In genomic region chr1:59150537-59151386, GRCh38 we compare ENCODE assay signal across 9 cellular contexts.
DNase-seq lines count a peak whose midpoint lies in the region; ATAC-seq, FAIRE-seq and TF ChIP-seq lines count a peak whose summit lies in the region.
"Had no signal": no experiment of that assay in that cellular context is flagged by ENCODE, and none has a peak within 500 bp of the region (broad histone marks: within the 10 kb centered on the region; RNA-seq: fewer than 3 reads in every experiment).

No MANE protein-coding gene starts in this region.

- peaks cover 44% of the 10 kb centered on the region for H3F3A ChIP-seq in GM23248 (ENCODE audit: insufficient read depth)
- H3F3A ChIP-seq in MM.1S (ENCODE audit: insufficient read depth, low read length) = 0 out of 2 replicates have a peak, but pooled peaks cover 5% of the 10 kb centered on the region

- no peaks in the 10 kb centered on the region for H4K20me1 ChIP-seq in GM23248 (ENCODE audit: insufficient read depth)
- no peaks in the 10 kb centered on the region for H4K20me1 ChIP-seq in MM.1S (ENCODE audit: insufficient read depth, low read length)
- no peaks in the 10 kb centered on the region for H4K20me1 ChIP-seq in astrocyte (ENCODE audit: insufficient read depth, low read length)

- H3K9me3 ChIP-seq in GM23248 (ENCODE audit: low read depth) = no peaks in the 10 kb centered on the region
- H3K9me3 ChIP-seq in MM.1S (replicated peaks; ENCODE audit: insufficient read depth, low read length) = no peaks in the 10 kb centered on the region
- H3K9me3 ChIP-seq in astrocyte (ENCODE audit: insufficient read depth, low read depth, low read length) = no peaks in the 10 kb centered on the region

- in situ Hi-C loops in GM23248 (cut with MboI) = no loop called here

- peaks cover 59% of the 10 kb centered on the region for H3K4me1 ChIP-seq in GM23248 (ENCODE audit: insufficient read depth)
- peaks cover 14% of the 10 kb centered on the region for H3K4me1 ChIP-seq in MM.1S (ENCODE audit: low read length)
- H3K4me1 ChIP-seq in astrocyte (ENCODE audit: insufficient read depth, low read length) = peaks cover 32% of the 10 kb centered on the region

- H3K4me2 ChIP-seq in GM23248 (ENCODE audit: unreplicated experiment) (peak overlapping the region; percentile 88), MM.1S (ENCODE audit: low read depth, low read length) (peak overlapping the region; percentile 85), astrocyte (ENCODE audit: low read length) (peak overlapping the region; percentile 84)

- H3K4me3 Mint-ChIP-seq in astrocyte (ENCODE audit: unreplicated experiment) = peak overlapping the region; percentile 29
- no peak overlapping the region for H3K4me3 Mint-ChIP-seq in stimulated activated effector memory CD8-positive, alpha-beta T cell treated with anti-CD3 and anti-CD28 coated beads, Interleukin-12 subunit alpha, Interleukin-12 subunit beta, amount 100 ng/mL, for 72 hours
- H3K4me3 Mint-ChIP-seq: CD4-positive, CD25-positive, alpha-beta regulatory T cell had no signal

- H3K9me2 ChIP-seq in GM23248 (ENCODE audit: insufficient read depth) = no peaks in the 10 kb centered on the region
- H3K9me2 ChIP-seq in MM.1S (replicated peaks; ENCODE audit: insufficient read depth, low read length) = no peaks in the 10 kb centered on the region

- H3K27me3 ChIP-seq in GM23248 (replicated peaks; ENCODE audit: insufficient read depth) (no peaks in the 10 kb centered on the region), MM.1S (replicated peaks; ENCODE audit: insufficient read depth, low read length) (no peaks in the 10 kb centered on the region), astrocyte (ENCODE audit: insufficient read depth, low read length) (no peaks in the 10 kb centered on the region)

- peak; percentile 98 for FAIRE-seq in astrocyte (lab: Jason Lieb, UNC)

- DNase-seq in NCI-H345 (lab: John Stamatoyannopoulos, UW) = peak; percentile 5
- no peak for DNase-seq in NCI-H345 treated with DMSO at 0.1 percent for 48 hours (lab: John Stamatoyannopoulos, UW; ENCODE audit: unreplicated experiment)
- peak; percentile 99 for DNase-seq in GM23248
- peak; percentile 71 for DNase-seq in MM.1S
- peak; percentile 99 for DNase-seq in astrocyte (ENCODE audit: low read depth)
- DNase-seq in islet precursor cell = peak; percentile 99
- peak in 1 of 2 donors; percentile 63 for DNase-seq in stimulated activated effector memory CD8-positive, alpha-beta T cell treated with anti-CD3 and anti-CD28 coated beads, Interleukin-12 subunit alpha, Interleukin-12 subunit beta, amount 100 ng/mL, for 72 hours (ENCODE audit: low spot score in 2 of 2)
- DNase-seq in NCI-H524 treated with DMSO at 0.1 percent for 48 hours (lab: John Stamatoyannopoulos, UW) = no peak

- H3K27ac ChIP-seq in GM23248 (peak overlapping the region; percentile 89), MM.1S (ENCODE audit: low read length) (peak overlapping the region; percentile 8; the same call in 1 of the 2 replicates), astrocyte (ENCODE audit: low read depth, low read length) (peak overlapping the region; percentile 83)

- H3K79me2 ChIP-seq in GM23248 (ENCODE audit: insufficient read depth) (no peaks in the 10 kb centered on the region), MM.1S (ENCODE audit: low read length) (no peaks in the 10 kb centered on the region), astrocyte (ENCODE audit: insufficient read depth, low read length) (no peaks in the 10 kb centered on the region)

- H3K36me3 Mint-ChIP-seq in astrocyte (ENCODE audit: low read depth, unreplicated experiment) = no peaks in the 10 kb centered on the region
- no peaks in the 10 kb centered on the region for H3K36me3 Mint-ChIP-seq in stimulated activated effector memory CD8-positive, alpha-beta T cell treated with anti-CD3 and anti-CD28 coated beads, Interleukin-12 subunit alpha, Interleukin-12 subunit beta, amount 100 ng/mL, for 72 hours
- H3K36me3 Mint-ChIP-seq: CD4-positive, CD25-positive, alpha-beta regulatory T cell had no signal

- peaks cover 32% of the 10 kb centered on the region for H3K4me1 Mint-ChIP-seq in astrocyte (ENCODE audit: low read depth, unreplicated experiment)
- H3K4me1 Mint-ChIP-seq in stimulated activated effector memory CD8-positive, alpha-beta T cell treated with anti-CD3 and anti-CD28 coated beads, Interleukin-12 subunit alpha, Interleukin-12 subunit beta, amount 100 ng/mL, for 72 hours = peaks cover 34% of the 10 kb centered on the region

- H3K4me3 ChIP-seq in GM23248 (peak overlapping the region; percentile 63), MM.1S (ENCODE audit: low read length) (peak overlapping the region; percentile 27), astrocyte (ENCODE audit: insufficient read depth, low read depth, low read length) (peak overlapping the region; percentile 43)

- WGBS in GM23248 (ENCODE audit: low coverage in 1 of 2, low lambda C conversion rate in 2 of 2, missing lambda C conversion rate in 2 of 2), 2 experiments = 0 to 1% methylated on average over 4 of the region's 4 CpGs

- H3K27ac Mint-ChIP-seq in astrocyte (ENCODE audit: unreplicated experiment) = peak overlapping the region; percentile 96
- H3K27ac Mint-ChIP-seq in stimulated activated effector memory CD8-positive, alpha-beta T cell treated with anti-CD3 and anti-CD28 coated beads, Interleukin-12 subunit alpha, Interleukin-12 subunit beta, amount 100 ng/mL, for 72 hours = peak overlapping the region; percentile 41

- H3K9ac ChIP-seq in GM23248 = peak overlapping the region; percentile 68
- peak overlapping the region; percentile 16; the same call in 1 of the 2 replicates for H3K9ac ChIP-seq in MM.1S (ENCODE audit: low read length)
- peak overlapping the region; percentile 56 for H3K9ac ChIP-seq in astrocyte (ENCODE audit: low read length)

- no peaks in the 10 kb centered on the region for H3K9me3 Mint-ChIP-seq in astrocyte (ENCODE audit: unreplicated experiment)
- no peaks in the 10 kb centered on the region for H3K9me3 Mint-ChIP-seq in stimulated activated effector memory CD8-positive, alpha-beta T cell treated with anti-CD3 and anti-CD28 coated beads, Interleukin-12 subunit alpha, Interleukin-12 subunit beta, amount 100 ng/mL, for 72 hours

- peak overlapping the region; percentile 58 for H2AFZ ChIP-seq in GM23248
- peak overlapping the region; percentile 42 for H2AFZ ChIP-seq in MM.1S (ENCODE audit: low read length)
- H2AFZ ChIP-seq in astrocyte (ENCODE audit: low read depth, low read length) = peak overlapping the region; percentile 12

- ATAC-seq in stimulated activated effector memory CD8-positive, alpha-beta T cell treated with anti-CD3 and anti-CD28 coated beads, Interleukin-12 subunit alpha, Interleukin-12 subunit beta, amount 100 ng/mL, for 72 hours = peak; percentile 89

- H3K36me3 ChIP-seq in GM23248 (ENCODE audit: low read depth) (no peaks in the 10 kb centered on the region), MM.1S (replicated peaks; ENCODE audit: insufficient read depth, low read length) (no peaks in the 10 kb centered on the region), astrocyte (ENCODE audit: insufficient read depth, low read length) (no peaks in the 10 kb centered on the region)

- no peak for TF ChIP-seq CTCF in MM.1S (IDR thresholded peaks at IDR 0.05; ENCODE audit: low read length)
- no peak for TF ChIP-seq CTCF in astrocyte (IDR thresholded peaks at IDR 0.05; ENCODE audit: insufficient read depth, low read depth, low read length)

- no peaks in the 10 kb centered on the region for H3K27me3 Mint-ChIP-seq in astrocyte (ENCODE audit: low read depth, unreplicated experiment)
- H3K27me3 Mint-ChIP-seq: CD4-positive, CD25-positive, alpha-beta regulatory T cell had no signal

Comparison
In these comparisons a context has a peak if more than half of its experiments do, and no peak if none do; other contexts are left out.
1. DNase-seq: peak in NCI-H345 (single experiment), GM23248 (single experiment), MM.1S (single experiment), astrocyte (single experiment) and islet precursor cell (single experiment); none in NCI-H345 treated with DMSO at 0.1 percent for 48 hours (single experiment) and NCI-H524 treated with DMSO at 0.1 percent for 48 hours (single experiment).
2. H3K27ac ChIP-seq: peak in every context shown above with its lines; median percentile 89 in GM23248; 83 in astrocyte; 8 in MM.1S.
3. H3K9ac ChIP-seq: peak in every context shown above with its lines; median percentile 68 in GM23248; 56 in astrocyte; 16 in MM.1S.
4. Peak in every context shown above with its lines, with median percentiles within 50 percentile points of each other: H2AFZ ChIP-seq, H3K4me2 ChIP-seq and H3K4me3 ChIP-seq.